Comparison of ENCODE assay signal across 1 cellular context in genomic region chr12:64273527-64274403, GRCh38.
TF ChIP-seq lines count a peak whose summit lies in the region.

No MANE protein-coding gene starts in this region.

TF ChIP-seq in GM12878, 131 proteins besides CTCF, POLR2A, EP300 and RAD21 (continued from another document):
- no peak for TF ChIP-seq BCLAF1 (IDR thresholded peaks at IDR 0.05)
- TF ChIP-seq, protein P1, sequence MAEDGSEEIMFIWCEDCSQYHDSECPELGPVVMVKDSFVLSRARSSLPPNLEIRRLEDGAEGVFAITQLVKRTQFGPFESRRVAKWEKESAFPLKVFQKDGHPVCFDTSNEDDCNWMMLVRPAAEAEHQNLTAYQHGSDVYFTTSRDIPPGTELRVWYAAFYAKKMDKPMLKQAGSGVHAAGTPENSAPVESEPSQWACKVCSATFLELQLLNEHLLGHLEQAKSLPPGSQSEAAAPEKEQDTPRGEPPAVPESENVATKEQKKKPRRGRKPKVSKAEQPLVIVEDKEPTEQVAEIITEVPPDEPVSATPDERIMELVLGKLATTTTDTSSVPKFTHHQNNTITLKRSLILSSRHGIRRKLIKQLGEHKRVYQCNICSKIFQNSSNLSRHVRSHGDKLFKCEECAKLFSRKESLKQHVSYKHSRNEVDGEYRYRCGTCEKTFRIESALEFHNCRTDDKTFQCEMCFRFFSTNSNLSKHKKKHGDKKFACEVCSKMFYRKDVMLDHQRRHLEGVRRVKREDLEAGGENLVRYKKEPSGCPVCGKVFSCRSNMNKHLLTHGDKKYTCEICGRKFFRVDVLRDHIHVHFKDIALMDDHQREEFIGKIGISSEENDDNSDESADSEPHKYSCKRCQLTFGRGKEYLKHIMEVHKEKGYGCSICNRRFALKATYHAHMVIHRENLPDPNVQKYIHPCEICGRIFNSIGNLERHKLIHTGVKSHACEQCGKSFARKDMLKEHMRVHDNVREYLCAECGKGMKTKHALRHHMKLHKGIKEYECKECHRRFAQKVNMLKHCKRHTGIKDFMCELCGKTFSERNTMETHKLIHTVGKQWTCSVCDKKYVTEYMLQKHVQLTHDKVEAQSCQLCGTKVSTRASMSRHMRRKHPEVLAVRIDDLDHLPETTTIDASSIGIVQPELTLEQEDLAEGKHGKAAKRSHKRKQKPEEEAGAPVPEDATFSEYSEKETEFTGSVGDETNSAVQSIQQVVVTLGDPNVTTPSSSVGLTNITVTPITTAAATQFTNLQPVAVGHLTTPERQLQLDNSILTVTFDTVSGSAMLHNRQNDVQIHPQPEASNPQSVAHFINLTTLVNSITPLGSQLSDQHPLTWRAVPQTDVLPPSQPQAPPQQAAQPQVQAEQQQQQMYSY (CRISPR knock-in tag; IDR thresholded peaks at IDR 0.05), result no peak
- TF ChIP-seq, protein P2, sequence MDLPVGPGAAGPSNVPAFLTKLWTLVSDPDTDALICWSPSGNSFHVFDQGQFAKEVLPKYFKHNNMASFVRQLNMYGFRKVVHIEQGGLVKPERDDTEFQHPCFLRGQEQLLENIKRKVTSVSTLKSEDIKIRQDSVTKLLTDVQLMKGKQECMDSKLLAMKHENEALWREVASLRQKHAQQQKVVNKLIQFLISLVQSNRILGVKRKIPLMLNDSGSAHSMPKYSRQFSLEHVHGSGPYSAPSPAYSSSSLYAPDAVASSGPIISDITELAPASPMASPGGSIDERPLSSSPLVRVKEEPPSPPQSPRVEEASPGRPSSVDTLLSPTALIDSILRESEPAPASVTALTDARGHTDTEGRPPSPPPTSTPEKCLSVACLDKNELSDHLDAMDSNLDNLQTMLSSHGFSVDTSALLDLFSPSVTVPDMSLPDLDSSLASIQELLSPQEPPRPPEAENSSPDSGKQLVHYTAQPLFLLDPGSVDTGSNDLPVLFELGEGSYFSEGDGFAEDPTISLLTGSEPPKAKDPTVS (IDR thresholded peaks at IDR 0.05; ENCODE audit: low read depth, low read length), result no peak
TF ChIP-seq in GM12878: peak in this region for 3.
